36 cellular contexts compared by ENCODE assay signal in the genomic region with DNA sequence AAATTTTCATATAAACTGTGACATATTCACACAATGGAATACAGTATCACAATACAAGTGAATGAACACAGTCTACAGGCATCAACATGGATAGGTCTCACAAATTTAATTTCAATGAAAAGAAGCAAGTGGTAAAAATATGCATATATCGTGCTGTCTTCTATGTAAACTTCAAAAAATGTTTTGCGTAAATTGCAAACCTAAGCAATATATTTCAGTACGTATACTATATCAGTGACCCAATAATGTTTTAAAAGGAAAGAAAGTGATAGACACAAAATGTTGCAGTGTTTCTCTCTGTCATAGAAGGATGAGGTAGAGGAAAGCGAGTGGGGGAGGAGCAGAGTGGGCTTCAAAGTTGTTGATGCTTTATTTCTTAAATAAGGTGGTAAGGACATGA.
"Had no signal": no experiment of that assay in that cellular context is flagged by ENCODE, and none has a peak within 500 bp of the region (broad histone marks: within the 10 kb centered on the region; RNA-seq: fewer than 3 reads in every experiment).

No MANE protein-coding gene starts in this region.

- H3K27me3 ChIP-seq: MG63 had no signal

- H3K4me3 ChIP-seq: MG63 had no signal

- H3K9me3 ChIP-seq: MG63 had no signal

- DNase-seq: Kasumi-1, MG63, MM.1S, MV-4-11, NCI-H1048, NCI-H1092, NCI-H1092 treated with DMSO at 0.1 percent for 48 hours, NCI-H1105, NCI-H1105 treated with DMSO at 0.1 percent for 48 hours, NCI-H1417, NCI-H1417 treated with DMSO at 0.1 percent for 48 hours, NCI-H1436, NCI-H1436 treated with DMSO at 0.1 percent for 48 hours, NCI-H146, NCI-H1694, NCI-H1694 treated with DMSO at 0.1 percent for 48 hours, NCI-H187, NCI-H187 treated with DMSO at 0.1 percent for 48 hours, NCI-H1930, NCI-H2029, NCI-H2029 treated with DMSO at 0.1 percent for 48 hours, NCI-H2081, NCI-H2081 treated with DMSO at 0.1 percent for 48 hours, NCI-H2107, NCI-H2171, NCI-H2171 treated with DMSO at 0.1 percent for 48 hours, NCI-H2227 treated with DMSO at 0.1 percent for 48 hours, NCI-H226, NCI-H345, NCI-H446, NCI-H446 treated with DMSO at 0.1 percent for 48 hours, NCI-H510A, NCI-H510A treated with DMSO at 0.1 percent for 48 hours, NCI-H524, NCI-H524 treated with DMSO at 0.1 percent for 48 hours, NCI-H526 had no signal

- H3K36me3 ChIP-seq: MG63 had no signal
